34 cellular contexts compared by ENCODE assay signal in genomic region chr2:67777836-67778429, GRCh38.
"Had no signal": no experiment of that assay in that cellular context is flagged by ENCODE, and none has a peak within 500 bp of the region (broad histone marks: within the 10 kb centered on the region; RNA-seq: fewer than 3 reads in every experiment).

No MANE protein-coding gene starts in this region.

- ATAC-seq: activated CD4-positive, CD25-positive, alpha-beta regulatory T cell treated with anti-CD3 and anti-CD28 coated beads, Interleukin-2, amount 50 U/mL, for 24 hours; activated CD8-positive, alpha-beta T cell treated with anti-CD3 and anti-CD28 coated beads for 36 hours; activated naive CD8-positive, alpha-beta T cell treated with anti-CD3 and anti-CD28 coated beads, Interleukin-2, amount 50 U/mL, for 24 hours; activated T-cell treated with anti-CD3 and anti-CD28 coated beads, Interleukin-2, amount 50 U/mL, for 4 hours; activated T-helper 17 cell treated with anti-CD3 and anti-CD28 coated beads, Interleukin-2, amount 50 U/mL, for 72 hours; body of pancreas; effector memory CD8-positive, alpha-beta T cell; gastrocnemius medialis; heart left ventricle; T-helper 17 cell had no signal

- H3K36me3 ChIP-seq: adrenal gland, esophagus squamous epithelium, gastrocnemius medialis, heart left ventricle, WERI-Rb-1 had no signal

- H3K4me1 ChIP-seq: gastrocnemius medialis had no signal

- H3K9me3 ChIP-seq: adrenal gland, body of pancreas, esophagus squamous epithelium, gastrocnemius medialis, heart left ventricle had no signal

- DNase-seq: activated B cell treated with CpG ODN at 0.5 μM for 24 hours; activated CD4-positive, alpha-beta T cell treated with anti-CD3 and anti-CD28 coated beads for 48 hours; activated CD4-positive, alpha-beta T cell treated with anti-CD3 and anti-CD28 coated beads, Interleukin-2, amount 50 U/mL, for 1 hour; activated CD4-positive, alpha-beta T cell treated with anti-CD3 and anti-CD28 coated beads, Interleukin-2, amount 50 U/mL, for 48 hours; activated CD8-positive, alpha-beta memory T cell treated with anti-CD3 and anti-CD28 coated beads for 24 hours; activated CD8-positive, alpha-beta T cell treated with anti-CD3 and anti-CD28 coated beads for 36 hours; activated effector memory CD4-positive, alpha-beta T cell treated with Interleukin-2 at 50 U/mL for 16 hours; activated gamma-delta T cell treated with Interleukin-2 at 50 U/mL for 16 hours; activated naive CD4-positive, alpha-beta T cell treated with anti-CD3 and anti-CD28 coated beads for 36 hours; activated naive CD8-positive, alpha-beta T cell treated with anti-CD3 and anti-CD28 coated beads for 36 hours; activated naive CD8-positive, alpha-beta T cell treated with anti-CD3 and anti-CD28 coated beads, Interleukin-2, amount 50 U/mL, for 24 hours; activated T-cell treated with anti-CD3 and anti-CD28 coated beads, Interleukin-2, amount 50 U/mL, for 4 hours; adrenal gland; amygdala; aorta; body of pancreas; caudate nucleus; cortex of kidney; dermis blood vessel endothelial cell; effector CD4-positive, alpha-beta T cell; effector memory CD8-positive, alpha-beta T cell; esophagus squamous epithelium; foreskin fibroblast; gastrocnemius medialis; glutamatergic neuron; heart left ventricle; T-helper 1 cell; T-helper 17 cell; T1000; WERI-Rb-1 had no signal

- H3K4me3 ChIP-seq: adrenal gland, body of pancreas, esophagus squamous epithelium, gastrocnemius medialis, heart left ventricle had no signal

- H3K27ac ChIP-seq: adrenal gland, body of pancreas, epithelial cell of prostate, esophagus squamous epithelium, gastrocnemius medialis, heart left ventricle, WERI-Rb-1 had no signal

- H3K27me3 ChIP-seq: adrenal gland, body of pancreas, esophagus squamous epithelium, gastrocnemius medialis, heart left ventricle had no signal

- FAIRE-seq: colon had no signal
